In the genomic region with DNA sequence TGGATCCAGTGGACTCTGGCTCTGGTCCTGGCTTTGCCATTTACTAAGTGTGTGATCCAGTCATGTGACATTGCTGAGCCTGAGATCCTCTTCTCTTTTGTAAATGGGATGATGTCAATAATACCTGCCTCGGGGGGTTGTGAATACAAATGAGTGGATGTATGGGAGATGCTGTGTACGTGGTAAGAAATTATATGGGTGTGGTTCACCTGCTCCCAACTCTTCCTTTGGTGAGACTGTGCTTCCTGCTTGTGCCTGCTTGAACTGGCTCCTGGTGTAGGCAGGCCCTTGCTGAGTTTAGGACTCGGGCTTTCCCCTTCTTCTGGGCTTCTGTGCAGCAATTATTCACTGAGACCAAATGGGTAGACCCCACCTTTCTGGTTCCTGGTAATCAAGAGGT, we compare ENCODE assay signal across 18 cellular contexts.
"Had no signal": no experiment of that assay in that cellular context is flagged by ENCODE, and none has a peak within 500 bp of the region (broad histone marks: within the 10 kb centered on the region; RNA-seq: fewer than 3 reads in every experiment).

No MANE protein-coding gene starts in this region.

- H3K27me3 ChIP-seq: ascending aorta, cardiac muscle cell, stomach had no signal

- H3K9me3 ChIP-seq: ascending aorta, psoas muscle, stomach, thoracic aorta had no signal

- H3K36me3 Mint-ChIP-seq: memory B cell had no signal

- H3K4me1 ChIP-seq: ascending aorta, psoas muscle, stomach had no signal

- H3K9me3 Mint-ChIP-seq: activated CD8-positive, alpha-beta T cell treated with anti-CD3 and anti-CD28 coated beads for 36 hours; activated naive CD8-positive, alpha-beta T cell treated with anti-CD3 and anti-CD28 coated beads, Interleukin-2, amount 50 U/mL, for 24 hours; memory B cell had no signal

- H3K4me3 ChIP-seq: ascending aorta, cardiac muscle cell, psoas muscle, stomach, thoracic aorta had no signal

- H3K36me3 ChIP-seq: ascending aorta, cardiac muscle cell, stomach, thoracic aorta had no signal

- H3K4me1 Mint-ChIP-seq: activated CD4-positive, alpha-beta T cell treated with anti-CD3 and anti-CD28 coated beads for 36 hours; activated naive CD8-positive, alpha-beta T cell treated with anti-CD3 and anti-CD28 coated beads, Interleukin-2, amount 50 U/mL, for 24 hours; memory B cell; nephron progenitor cell had no signal

- H3K27me3 Mint-ChIP-seq: activated naive CD8-positive, alpha-beta T cell treated with anti-CD3 and anti-CD28 coated beads, Interleukin-2, amount 50 U/mL, for 24 hours; memory B cell had no signal

- H3K27ac Mint-ChIP-seq: activated CD4-positive, alpha-beta T cell treated with anti-CD3 and anti-CD28 coated beads for 36 hours; activated CD8-positive, alpha-beta T cell treated with anti-CD3 and anti-CD28 coated beads for 36 hours; activated naive CD8-positive, alpha-beta T cell treated with anti-CD3 and anti-CD28 coated beads, Interleukin-2, amount 50 U/mL, for 24 hours; memory B cell; nephron progenitor cell had no signal

- DNase-seq: activated CD4-positive, alpha-beta T cell treated with anti-CD3 and anti-CD28 coated beads for 36 hours; activated CD8-positive, alpha-beta T cell treated with anti-CD3 and anti-CD28 coated beads for 36 hours; activated naive CD4-positive, alpha-beta T cell treated with Interleukin-2 at 50 U/mL for 16 hours; activated naive CD8-positive, alpha-beta T cell treated with anti-CD3 and anti-CD28 coated beads, Interleukin-2, amount 50 U/mL, for 24 hours; left cardiac atrium; nephron progenitor cell; psoas muscle; stimulated activated CD4-positive, alpha-beta T cell treated with anti-CD3 and anti-CD28 coated beads, Interleukin-15, amount 100 ng/mL, for 24 hours; stimulated activated CD4-positive, alpha-beta T cell treated with anti-CD3 and anti-CD28 coated beads, Interleukin-4, amount 100 ng/mL, for 24 hours; stomach; T-helper 1 cell had no signal

- H3K4me3 Mint-ChIP-seq: activated CD4-positive, alpha-beta T cell treated with anti-CD3 and anti-CD28 coated beads for 36 hours; activated CD8-positive, alpha-beta T cell treated with anti-CD3 and anti-CD28 coated beads for 36 hours; activated naive CD8-positive, alpha-beta T cell treated with anti-CD3 and anti-CD28 coated beads, Interleukin-2, amount 50 U/mL, for 24 hours; memory B cell; nephron progenitor cell had no signal

- ATAC-seq: activated CD4-positive, alpha-beta T cell treated with anti-CD3 and anti-CD28 coated beads for 36 hours; activated CD8-positive, alpha-beta T cell treated with anti-CD3 and anti-CD28 coated beads for 36 hours; activated naive CD8-positive, alpha-beta T cell treated with anti-CD3 and anti-CD28 coated beads, Interleukin-2, amount 50 U/mL, for 24 hours; left cardiac atrium; psoas muscle had no signal

- H3K27ac ChIP-seq: ascending aorta, cardiac muscle cell, psoas muscle, stomach, thoracic aorta, VCaP had no signal

- FAIRE-seq: colon, endothelial cell of umbilical vein had no signal
